9 cellular contexts compared by ENCODE assay signal in genomic region chr11:35766651-35767050, GRCh38.
"Had no signal": no experiment of that assay in that cellular context is flagged by ENCODE, and none has a peak within 500 bp of the region (broad histone marks: within the 10 kb centered on the region; RNA-seq: fewer than 3 reads in every experiment).

No MANE protein-coding gene starts in this region.

- H3K4me3 Mint-ChIP-seq: GM23338, H9, HFFc6 had no signal

- H3K27ac ChIP-seq: GM23248 had no signal

- DNase-seq: GM23248, GOT3, H7, H9, HCEC 1CT, HFFc6 had no signal

- H3K4me2 ChIP-seq: GM23338 had no signal

- H3K4me1 ChIP-seq: HAP-1 had no signal

- H3K4me3 ChIP-seq: GM23248, GM23338, HAP-1 had no signal

- H2AFZ ChIP-seq: GM23248, GM23338 had no signal

- H3K36me3 ChIP-seq: HAP-1 had no signal

- H3K9me3 ChIP-seq: HAP-1 had no signal

- ATAC-seq: GM23338, HCT116 had no signal

- H3K27ac Mint-ChIP-seq: GM23338, H9, HFFc6 had no signal

- H3K9ac ChIP-seq: GM23248 had no signal
